In genomic region chr7:141906285-141906684, GRCh38 we compare ENCODE assay signal across 36 cellular contexts. TPM values are rescaled to one million over a fixed set of nuclear protein-coding genes. Genes with fewer than 3 reads are reported as not detected.
"Had no signal": no experiment of that assay in that cellular context is flagged by ENCODE, and none has a peak within 500 bp of the region (broad histone marks: within the 10 kb centered on the region; RNA-seq: fewer than 3 reads in every experiment).

No MANE protein-coding gene starts in this region.

- H3K9me3 ChIP-seq: ascending aorta, body of pancreas, Peyer's patch had no signal

- H3K4me1 ChIP-seq: ascending aorta, body of pancreas, Peyer's patch had no signal

- ATAC-seq: activated CD8-positive, alpha-beta memory T cell treated with anti-CD3 and anti-CD28 coated beads, Interleukin-2, amount 10 ng/mL, durations not matched to agents 7 days and 5 days; activated naive CD8-positive, alpha-beta T cell treated with anti-CD3 and anti-CD28 coated beads, Interleukin-2, amount 50 U/mL, for 24 hours; body of pancreas; PC-3 had no signal

- H3K4me3 ChIP-seq: ascending aorta, body of pancreas, Peyer's patch had no signal

- H3K36me3 ChIP-seq: ascending aorta, Peyer's patch had no signal

- H3K27me3 ChIP-seq: ascending aorta, body of pancreas, Peyer's patch had no signal

- H3K27ac ChIP-seq: ascending aorta, body of pancreas, Peyer's patch, VCaP had no signal

- DNase-seq: activated B cell treated with CpG ODN at 0.5 μM for 24 hours; activated CD4-positive, alpha-beta memory T cell treated with anti-CD3 and anti-CD28 coated beads, Interleukin-2, amount 10 ng/mL, durations not matched to agents 7 days and 5 days; activated CD4-positive, alpha-beta T cell treated with anti-CD3 and anti-CD28 coated beads for 4 hours; activated CD4-positive, CD25-positive, alpha-beta regulatory T cell treated with anti-CD3 and anti-CD28 coated beads, Interleukin-2, amount 50 U/mL, for 72 hours; activated CD8-positive, alpha-beta memory T cell treated with anti-CD3 and anti-CD28 coated beads for 24 hours; activated CD8-positive, alpha-beta memory T cell treated with anti-CD3 and anti-CD28 coated beads, Interleukin-2, amount 10 ng/mL, durations not matched to agents 7 days and 5 days; activated CD8-positive, alpha-beta memory T cell treated with anti-CD3 and anti-CD28 coated beads, Interleukin-2, amount 50 U/mL, for 48 hours; activated effector memory CD4-positive, alpha-beta T cell treated with Interleukin-2 at 50 U/mL for 16 hours; activated naive CD4-positive, alpha-beta T cell treated with anti-CD3 and anti-CD28 coated beads, Interleukin-2, amount 10 ng/mL, durations not matched to agents 7 days and 5 days; activated naive CD8-positive, alpha-beta T cell treated with anti-CD3 and anti-CD28 coated beads, Interleukin-2, amount 50 U/mL, for 24 hours; activated T-cell treated with anti-CD3 and anti-CD28 coated beads, Interleukin-2, amount 50 U/mL, for 48 hours; amygdala; body of pancreas; caudate nucleus; cerebellar nuclear complex; MM.1S; MV-4-11; NCI-H1092; NCI-H1436 treated with DMSO at 0.1 percent for 48 hours; NCI-H1694 treated with DMSO at 0.1 percent for 48 hours; NCI-H2029; NCI-H510A; NCI-H526; NCI-H748 treated with DMSO at 0.1 percent for 48 hours; NK-92 treated with Interleukin-12 subunit alpha and Interleukin-12 subunit beta, amount 100 ng/mL, for 24 hours; PC-3; Peyer's patch; Right ventricle myocardium superior; SW 1271; T-helper 1 cell; T-helper 2 cell; T-helper 9 cell had no signal

RNA-seq across cellular contexts. Expression of gene OR9A4, which starts 9.9 kb away (rescaled TPM):
- total RNA-seq: activated B cell treated with CpG ODN at 0.5 μM for 24 hours; activated CD4-positive, alpha-beta memory T cell treated with anti-CD3 and anti-CD28 coated beads, Interleukin-2, amount 10 ng/mL, durations not matched to agents 7 days and 5 days; activated CD8-positive, alpha-beta memory T cell treated with anti-CD3 and anti-CD28 coated beads, Interleukin-2, amount 10 ng/mL, durations not matched to agents 7 days and 5 days; ascending aorta; body of pancreas; bronchial epithelial cell; LHCN-M2; PC-3; Peyer's patch; Right ventricle myocardium superior had no signal

RNA-seq across cellular contexts. Expression of gene CLEC5A, which starts 40.5 kb away (rescaled TPM):
- total RNA-seq: activated CD4-positive, alpha-beta memory T cell treated with anti-CD3 and anti-CD28 coated beads, Interleukin-2, amount 10 ng/mL, durations not matched to agents 7 days and 5 days; activated CD8-positive, alpha-beta memory T cell treated with anti-CD3 and anti-CD28 coated beads, Interleukin-2, amount 10 ng/mL, durations not matched to agents 7 days and 5 days; bronchial epithelial cell; LHCN-M2; PC-3; Peyer's patch had no signal
